In genomic region chrX:47540754-47541538, GRCh38 we compare ENCODE assay signal across 7 cellular contexts. TPM values are rescaled to one million over a fixed set of nuclear protein-coding genes. Genes with fewer than 3 reads are reported as not detected.
DNase-seq lines count a peak whose midpoint lies in the region; ATAC-seq, FAIRE-seq and TF ChIP-seq lines count a peak whose summit lies in the region.

No MANE protein-coding gene starts in this region.

- TF ChIP-seq CTCF in foreskin keratinocyte (conservative IDR thresholded peaks at IDR 0.05) = peak; percentile 78
- TF ChIP-seq CTCF in nephron progenitor cell (IDR thresholded peaks at IDR 0.05) = peak; percentile 36

- DNase-seq in GM19239 (ENCODE audit: insufficient read length, low spot score) (no peak), NCI-H2029 treated with DMSO at 0.1 percent for 48 hours (lab: John Stamatoyannopoulos, UW) (peak; percentile 59), UCSD-AML1 (lab: John Stamatoyannopoulos, UW; ENCODE audit: unreplicated experiment) (peak; percentile 59), foreskin keratinocyte (peak; percentile 53 to 74), nephron progenitor cell (peak; percentile 47)
- no peak for DNase-seq in stimulated activated CD4-positive, alpha-beta T cell treated with anti-CD3 and anti-CD28 coated beads, Interleukin-4, amount 100 ng/mL, for 4 hours

- ATAC-seq in foreskin keratinocyte (peak; percentile 89), HG03039 (IDR thresholded peaks at IDR 0.05; ENCODE audit: unreplicated experiment) (no peak)

- H3K4me1 ChIP-seq in foreskin keratinocyte = no peaks in the 10 kb centered on the region

- no peak overlapping the region for H3K27ac Mint-ChIP-seq in nephron progenitor cell

- H3K4me3 Mint-ChIP-seq in nephron progenitor cell = no peak overlapping the region

- no peak overlapping the region for H3K27ac ChIP-seq in foreskin keratinocyte

- FAIRE-seq in GM19239 (lab: Jason Lieb, UNC) = peak; percentile 8

- H3K36me3 Mint-ChIP-seq in nephron progenitor cell (ENCODE audit: low read depth) = no peaks in the 10 kb centered on the region

- H3K27me3 ChIP-seq in foreskin keratinocyte = no peaks in the 10 kb centered on the region

- H3K27me3 Mint-ChIP-seq in nephron progenitor cell (ENCODE audit: low read depth, poor library complexity) = peaks cover 2% of the 10 kb centered on the region

- peaks cover 7% of the 10 kb centered on the region for H3K4me1 Mint-ChIP-seq in nephron progenitor cell

- peaks cover 46% of the 10 kb centered on the region for H3K9me3 Mint-ChIP-seq in nephron progenitor cell

RNA-seq across cellular contexts. Expression of gene ARAF, which starts 20.1 kb away (rescaled TPM):
- total RNA-seq in foreskin keratinocyte = 39.1 and 40.6 TPM in 2 replicates
- polyA plus RNA-seq in foreskin keratinocyte = 40.7 and 42.8 TPM in 2 replicates

RNA-seq across cellular contexts. Expression of gene TIMP1, which starts 41.3 kb away (rescaled TPM):
- total RNA-seq in foreskin keratinocyte = 158 and 163 TPM in 2 replicates
- polyA plus RNA-seq in foreskin keratinocyte = 231 and 234 TPM in 2 replicates

RNA-seq across cellular contexts. Expression of gene ZNF41, which starts 57.9 kb away (rescaled TPM):
- 6.2 and 6.8 TPM in 2 replicates for total RNA-seq in foreskin keratinocyte
- polyA plus RNA-seq in foreskin keratinocyte = 0.78 and 1.1 TPM in 2 replicates

Comparison
In these comparisons a context has a peak if more than half of its experiments do, and no peak if none do; other contexts are left out.
1. DNase-seq: peak in NCI-H2029 treated with DMSO at 0.1 percent for 48 hours (single experiment), UCSD-AML1 (single experiment), foreskin keratinocyte (2 of 2) and nephron progenitor cell (single experiment); none in GM19239 (single experiment) and stimulated activated CD4-positive, alpha-beta T cell treated with anti-CD3 and anti-CD28 coated beads, Interleukin-4, amount 100 ng/mL, for 4 hours (0 of 2).